In genomic region chr4:95714571-95714970, GRCh38 we compare ENCODE assay signal across 3 cellular contexts.
"Had no signal": no experiment of that assay in that cellular context is flagged by ENCODE, and none has a peak within 500 bp of the region (broad histone marks: within the 10 kb centered on the region; RNA-seq: fewer than 3 reads in every experiment).

No MANE protein-coding gene starts in this region.

- ATAC-seq: GM12878 had no signal

- H3K4me3 ChIP-seq: GM12878 had no signal

- DNase-seq: GDM1, GF-D8 had no signal
